Comparison of ENCODE assay signal across 12 cellular contexts in the genomic region with DNA sequence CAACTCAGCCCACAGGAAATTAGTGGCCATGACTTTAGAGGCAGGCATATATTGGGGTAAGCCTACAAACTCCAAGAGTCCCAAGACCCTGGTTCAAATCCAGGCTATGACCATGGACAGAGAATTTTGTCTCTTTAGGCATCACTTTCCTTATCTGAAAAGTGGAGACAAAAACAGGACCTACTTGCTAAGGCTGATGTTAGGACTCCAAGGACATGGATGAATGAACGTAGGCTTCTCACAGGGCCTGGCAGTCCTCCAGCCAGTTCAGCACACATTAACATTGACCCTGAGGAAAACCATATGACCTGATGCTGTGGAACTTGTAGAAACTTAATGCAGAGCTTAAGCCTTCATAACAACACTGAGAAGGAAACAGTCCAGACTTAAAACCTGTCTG. TPM values are rescaled to one million over a fixed set of nuclear protein-coding genes. Genes with fewer than 3 reads are reported as not detected.
A peak's percentile ranks its signal among the peaks of the same experiment; 100 is the strongest.
DNase-seq lines count a peak whose midpoint lies in the region; ATAC-seq and TF ChIP-seq lines count a peak whose summit lies in the region.
"Had no signal": no experiment of that assay in that cellular context is flagged by ENCODE, and none has a peak within 500 bp of the region (broad histone marks: within the 10 kb centered on the region; RNA-seq: fewer than 3 reads in every experiment).

No MANE protein-coding gene starts in this region.

- 27 to 62% methylated on average over 1 of the region's 1 CpG for WGBS in tibial nerve, 2 donors

- no peak for TF ChIP-seq EP300 in tibial nerve (IDR thresholded peaks at IDR 0.05)

- H3K27me3 ChIP-seq in HAP-1 (ENCODE audit: low read depth), result no peaks in the 10 kb centered on the region
- H3K27me3 ChIP-seq in tibial nerve, result no peaks in the 10 kb centered on the region

- H3K9me3 ChIP-seq in HAP-1 (no peaks in the 10 kb centered on the region; the same call in 1 of the 2 replicates), tibial nerve (no peaks in the 10 kb centered on the region)

- H3K36me3 ChIP-seq in HAP-1 (replicated peaks) (peaks cover 41% of the 10 kb centered on the region), tibial nerve (peaks cover 0 to 17% (median 0%) of the 10 kb centered on the region in 3 donors)

- in situ Hi-C loops in HAP-1 (cut with MboI; ENCODE audit: low sequenced_read_pairs), result no loop called here

- DNase-seq in HAP-1 (ENCODE audit: low spot score in 2 of 2) (no peak), foreskin fibroblast (peak; percentile 48 to 70), skeletal muscle cell (ENCODE audit: low read depth) (no peak), midbrain (lab: John Stamatoyannopoulos, UW) (no peak), C1 segment of cervical spinal cord (lab: John Stamatoyannopoulos, UW) (no peak), tibial nerve (ENCODE audit: low spot score in 2 of 2) (no peak)
- DNase-seq: H7; NCI-H774; stimulated activated naive CD8-positive, alpha-beta T cell treated with anti-CD3 and anti-CD28 coated beads, Interleukin-15, Interleukin-2, amounts not matched to agents 100 U/mL and 50 U/mL, for 24 hours had no signal

- TF ChIP-seq CTCF in WI38 (IDR thresholded peaks at IDR 0.05; ENCODE audit: low read depth, low read length) (no peak), foreskin fibroblast (IDR thresholded peaks at IDR 0.05; ENCODE audit: low read depth, low read length) (no peak), tibial nerve (IDR thresholded peaks at IDR 0.05) (no peak)

- H3K4me3 ChIP-seq in HAP-1 (peak overlapping the region; percentile 89), WI38 (ENCODE audit: low read depth, low read length) (peak overlapping the region; percentile 95), foreskin fibroblast (ENCODE audit: low read depth in 1 of 2, low read length in 2 of 2) (peak overlapping the region; percentile 68 to 85), skeletal muscle cell (ENCODE audit: low read depth, low read length) (peak overlapping the region; percentile 62), tibial nerve (no peak overlapping the region)

- H3K27ac ChIP-seq in tibial nerve, result peak overlapping the region in 1 of 4 donors; percentile 79

- no peak for ATAC-seq in GM21576 (IDR thresholded peaks at IDR 0.05; ENCODE audit: unreplicated experiment)
- ATAC-seq: stimulated activated naive CD8-positive, alpha-beta T cell treated with anti-CD3 and anti-CD28 coated beads, Interleukin-15, Interleukin-2, amounts not matched to agents 100 U/mL and 50 U/mL, for 24 hours had no signal

- no peak for TF ChIP-seq POLR2A in tibial nerve (IDR thresholded peaks at IDR 0.05)

- H3K4me1 ChIP-seq in HAP-1 (peaks cover 18% of the 10 kb centered on the region), tibial nerve (peaks cover 0 to 45% (median 22%) of the 10 kb centered on the region in 4 donors)

RNA-seq across cellular contexts. Expression of a gene that starts 1.4 kb away (rescaled TPM):
- total RNA-seq in tibial nerve, result 100 to 1,000 TPM in 1 of 4 donors, 10 to 100 TPM in 3; 47.9 to 103 (median 77.4) TPM

RNA-seq across cellular contexts. Expression of a gene that starts 2.4 kb away (rescaled TPM):
- total RNA-seq in tibial nerve, result 10 to 100 TPM; 14.7 to 23.9 (median 22.0) TPM

RNA-seq across cellular contexts. Expression of a gene that starts 21.8 kb away (rescaled TPM):
- total RNA-seq in tibial nerve, result 10 to 100 TPM; 31.0 to 77.1 (median 33.0) TPM

RNA-seq across cellular contexts. Expression of a gene that starts 23.4 kb away (rescaled TPM):
- total RNA-seq in tibial nerve, result not detected
- total RNA-seq: mononuclear cell had no signal

RNA-seq across cellular contexts. Expression of a gene that starts 27.7 kb away (rescaled TPM):
- total RNA-seq in tibial nerve, result 10 to 100 TPM; 42.9 to 57.7 (median 51.6) TPM

Comparison
In these comparisons a context has a peak if more than half of its experiments do, and no peak if none do; other contexts are left out.
1. DNase-seq: peak in foreskin fibroblast (2 of 2); none in HAP-1 (0 of 2), skeletal muscle cell (single experiment), midbrain (single experiment), C1 segment of cervical spinal cord (0 of 14) and tibial nerve (0 of 2).
2. H3K4me3 ChIP-seq: peak in HAP-1 (single experiment), WI38 (single experiment), foreskin fibroblast (2 of 2) and skeletal muscle cell (single experiment); none in tibial nerve (0 of 4).